In genomic region chr11:9461760-9462134, GRCh38 we compare ENCODE assay signal across 8 cellular contexts. TPM values are rescaled to one million over a fixed set of nuclear protein-coding genes. Genes with fewer than 3 reads are reported as not detected.
DNase-seq lines count a peak whose midpoint lies in the region; ATAC-seq lines count a peak whose summit lies in the region.

No MANE protein-coding gene starts in this region.

- H3K36me3 ChIP-seq in muscle layer of colon (ENCODE audit: insufficient read depth, low read length), result no peaks in the 10 kb centered on the region

- DNase-seq in SKM-1 treated with dmso at 0.1 percent for 144 hours (lab: John Stamatoyannopoulos, UW; ENCODE audit: unreplicated experiment) (peak; percentile 29), SKM-1 (lab: John Stamatoyannopoulos, UW; ENCODE audit: unreplicated experiment) (no peak), OCI-M1 (lab: John Stamatoyannopoulos, UW) (peak; percentile 63), dermis microvascular lymphatic vessel endothelial cell (ENCODE audit: low read depth in 2 of 2) (peak; percentile 10 to 35), activated gamma-delta T cell (lab: John Stamatoyannopoulos, UW) (no peak)

- peak overlapping the region; percentile 38 to 80 for H3K4me3 ChIP-seq in muscle layer of colon (ENCODE audit: low read depth in 1 of 2, low read length in 2 of 2)

- ATAC-seq in GM19023 (IDR thresholded peaks at IDR 0.05; ENCODE audit: unreplicated experiment) (no peak), HG02973 (IDR thresholded peaks at IDR 0.05; ENCODE audit: unreplicated experiment) (no peak)

- peak overlapping the region; percentile 100 for H3K9ac ChIP-seq in muscle layer of colon (ENCODE audit: low read length)

- H3K27ac ChIP-seq in muscle layer of colon (ENCODE audit: low read depth, low read length), result peak overlapping the region; percentile 99

- no peaks in the 10 kb centered on the region for H3K9me3 ChIP-seq in muscle layer of colon (ENCODE audit: low read length)

- peaks cover 25% of the 10 kb centered on the region for H3K4me1 ChIP-seq in muscle layer of colon (ENCODE audit: insufficient read depth, low read length)

- no peaks in the 10 kb centered on the region for H3K27me3 ChIP-seq in muscle layer of colon (ENCODE audit: control insufficient read depth in 1 of 2, insufficient read depth in 2 of 2, low read length in 2 of 2)

RNA-seq across cellular contexts. Expression of gene ZNF143, which starts 0.9 kb away (rescaled TPM):
- total RNA-seq in dermis microvascular lymphatic vessel endothelial cell, result 27.6 and 29.5 TPM in 2 replicates

Comparison
In these comparisons a context has a peak if more than half of its experiments do, and no peak if none do; other contexts are left out.
1. DNase-seq: peak in SKM-1 treated with dmso at 0.1 percent for 144 hours (single experiment), OCI-M1 (single experiment) and dermis microvascular lymphatic vessel endothelial cell (2 of 2); none in SKM-1 (single experiment) and activated gamma-delta T cell (single experiment).